In genomic region chrX:54923376-54923775, GRCh38 we compare ENCODE assay signal across 22 cellular contexts. TPM values are rescaled to one million over a fixed set of nuclear protein-coding genes. Genes with fewer than 3 reads are reported as not detected.
DNase-seq lines count a peak whose midpoint lies in the region; ATAC-seq, FAIRE-seq and TF ChIP-seq lines count a peak whose summit lies in the region.
"Had no signal": no experiment of that assay in that cellular context is flagged by ENCODE, and none has a peak within 500 bp of the region (broad histone marks: within the 10 kb centered on the region; RNA-seq: fewer than 3 reads in every experiment).

No MANE protein-coding gene starts in this region.

- no peak for FAIRE-seq in HepG2 (lab: Jason Lieb, UNC)
- FAIRE-seq: A549, D721Med, G401.6, GM12891, GM18507 had no signal

- H3K36me3 Mint-ChIP-seq in neural crest cell (ENCODE audit: low read depth), result peaks cover 19% of the 10 kb centered on the region
- H3K36me3 Mint-ChIP-seq: CD8-positive, alpha-beta T cell had no signal

- H3K4me1 Mint-ChIP-seq in neural crest cell, result peaks cover 6% of the 10 kb centered on the region

- H3K9me3 ChIP-seq in HepG2 (ENCODE audit: low read length) (no peaks in the 10 kb centered on the region), right lobe of liver (no peaks in the 10 kb centered on the region)
- H3K9me3 ChIP-seq: A549, Caco-2 had no signal

- TF ChIP-seq CTCF in HepG2 (CRISPR knock-in tag; IDR thresholded peaks at IDR 0.05) (no peak), right lobe of liver (IDR thresholded peaks at IDR 0.05) (no peak), neural crest cell (conservative IDR thresholded peaks at IDR 0.05) (no peak), GM20000 (IDR thresholded peaks at IDR 0.05; ENCODE audit: extremely low read depth, missing control alignments) (no peak)

- no peak overlapping the region for H3K9ac ChIP-seq in HepG2 (ENCODE audit: insufficient read depth, low read depth, low read length)
- H3K9ac ChIP-seq: BLaER1 treated with 17β-estradiol and CSF1 and Interleukin-3, amounts not matched to agents 10 nM and 100 nM had no signal

- TF ChIP-seq EP300 in HepG2 (IDR thresholded peaks at IDR 0.05; ENCODE audit: low read depth in 2 of 2, low read length in 2 of 2) (no peak), HepG2 (CRISPR knock-in tag; IDR thresholded peaks at IDR 0.05; ENCODE audit: borderline replicate concordance) (no peak)

- H2AFZ ChIP-seq in HepG2 (ENCODE audit: low read length), result no peak overlapping the region

- CTCF ChIA-PET in HepG2 (lab: Yijun Ruan, JAX; ENCODE audit: low intra/inter-chr PET ratio, low total read pairs), result no interaction called here

- peak overlapping the region; percentile 42 for H3K4me3 Mint-ChIP-seq in neural crest cell
- H3K4me3 Mint-ChIP-seq: B cell; CD4-positive, alpha-beta T cell; CD8-positive, alpha-beta T cell had no signal

- WGBS in HepG2 (ENCODE audit: low lambda C conversion rate), result no CpG with 5 or more reads among the region's 7 CpGs
- WGBS in right lobe of liver (ENCODE audit: insufficient coverage, low coverage, low lambda C conversion rate, missing lambda C conversion rate), result 88% methylated on average over 3 of the region's 7 CpGs

- H3K27ac Mint-ChIP-seq in neural crest cell (ENCODE audit: unreplicated experiment), result no peak overlapping the region
- H3K27ac Mint-ChIP-seq: B cell; CD4-positive, alpha-beta T cell; CD8-positive, alpha-beta T cell had no signal

- no peaks in the 10 kb centered on the region for H3K79me2 ChIP-seq in HepG2 (ENCODE audit: insufficient read depth, low read length)

- no peak for DNase-seq in HepG2 (ENCODE audit: low spot score)
- no peak for DNase-seq in right lobe of liver
- peak; percentile 57 for DNase-seq in mesenteric fat pad (ENCODE audit: low spot score)
- DNase-seq in neural crest cell (ENCODE audit: low read depth, low spot score), result no peak
- no peak for DNase-seq in NCI-H69 (lab: John Stamatoyannopoulos, UW)
- no peak for DNase-seq in GM20000 (ENCODE audit: low spot score)
- DNase-seq: AML-193; Caco-2; Calu3; CD4-positive, alpha-beta T cell; CD8-positive, alpha-beta T cell; DMS79 treated with DMSO at 0.1 percent for 48 hours; GF-D8 had no signal

- intact Hi-C loops in HepG2 (cut with micrococcal nuclease; ENCODE audit: unreplicated experiment) (no loop called here), right lobe of liver (cut with DNase I) (no loop called here)

- H3K36me3 ChIP-seq in HepG2 (replicated peaks in 1 of 2; ENCODE audit: control insufficient read depth in 1 of 2, insufficient read depth in 2 of 2, low read length in 2 of 2) (peaks cover 0 to 3% of the 10 kb centered on the region in 2 experiments; a peak in 2 of 5 replicates), right lobe of liver (no peaks in the 10 kb centered on the region)
- H3K36me3 ChIP-seq: BLaER1 treated with 17β-estradiol and CSF1 and Interleukin-3, amounts not matched to agents 10 nM and 100 nM had no signal

- POLR2A ChIA-PET in HepG2 (lab: Yijun Ruan, JAX), result no interaction called here

- H3K27ac ChIP-seq in HepG2 (ENCODE audit: extremely low read length, insufficient read depth, low read length) (no peak overlapping the region), right lobe of liver (no peak overlapping the region)
- H3K27ac ChIP-seq: 22Rv1; A549; BLaER1 treated with 17β-estradiol and CSF1 and Interleukin-3, amounts not matched to agents 10 nM and 100 nM; C4-2B had no signal

- TF ChIP-seq POLR2A in HepG2 (IDR thresholded peaks at IDR 0.05; ENCODE audit: insufficient read depth in 1 of 2, low read depth in 2 of 2, low read length in 2 of 2) (no peak), right lobe of liver (IDR thresholded peaks at IDR 0.05) (no peak)

- H3K27me3 ChIP-seq in HepG2 (ENCODE audit: control insufficient read depth in 1 of 2, insufficient read depth in 2 of 2, low read length in 2 of 2) (no peaks in the 10 kb centered on the region; a peak in 1 of 5 replicates), right lobe of liver (peaks cover 0 to 4% of the 10 kb centered on the region in 2 donors)

- H4K20me1 ChIP-seq in HepG2 (ENCODE audit: insufficient read depth, low read length), result no peaks in the 10 kb centered on the region
- H4K20me1 ChIP-seq: BLaER1 treated with 17β-estradiol and CSF1 and Interleukin-3, amounts not matched to agents 10 nM and 100 nM had no signal

- no peaks in the 10 kb centered on the region for H3K27me3 Mint-ChIP-seq in neural crest cell (ENCODE audit: low read depth)
- H3K27me3 Mint-ChIP-seq: B cell; CD4-positive, alpha-beta T cell had no signal

- H3K4me3 ChIP-seq in HepG2 (replicated peaks in 1 of 3; ENCODE audit: insufficient read depth in 1 of 3, low read depth in 2 of 3, low read length in 3 of 3) (no peak overlapping the region), right lobe of liver (no peak overlapping the region)
- H3K4me3 ChIP-seq: A549; BLaER1 treated with 17β-estradiol and CSF1 and Interleukin-3, amounts not matched to agents 10 nM and 100 nM had no signal

- no peaks in the 10 kb centered on the region for H3K4me1 ChIP-seq in HepG2 (ENCODE audit: insufficient read depth, low read length)
- no peaks in the 10 kb centered on the region for H3K4me1 ChIP-seq in right lobe of liver
- H3K4me1 ChIP-seq: A549, Caco-2 had no signal

- TSS peak; percentile 46 for BruUV-seq in HepG2 (replicated peaks; lab: Mats Ljungman, UMichigan)

- TF ChIP-seq RAD21 in HepG2 (CRISPR knock-in tag; IDR thresholded peaks at IDR 0.05), result no peak

- H3K4me2 ChIP-seq in HepG2 (ENCODE audit: low read depth, low read length), result no peak overlapping the region
- H3K4me2 ChIP-seq: A549; BLaER1 treated with 17β-estradiol and CSF1 and Interleukin-3, amounts not matched to agents 10 nM and 100 nM had no signal

- in situ Hi-C loops in HepG2 (cut with HindIII; ENCODE audit: extremely low pct_ligation_motif_present, low pct_unique_long_range_greater_than_20kb), result no loop called here

- ATAC-seq in HepG2, result no peak
- ATAC-seq in right lobe of liver, result no peak
- ATAC-seq: A549; CD8-positive, alpha-beta T cell had no signal

- peaks cover 4% of the 10 kb centered on the region for H3K9me3 Mint-ChIP-seq in neural crest cell
- H3K9me3 Mint-ChIP-seq: CD4-positive, alpha-beta T cell; CD8-positive, alpha-beta T cell had no signal

TF ChIP-seq in HepG2, 621 proteins besides CTCF, POLR2A, EP300 and RAD21:
- TF ChIP-seq MAZ (IDR thresholded peaks at IDR 0.05; ENCODE audit: borderline replicate concordance, low read depth, low read length) (no peak), MAZ (CRISPR knock-in tag; IDR thresholded peaks at IDR 0.05; ENCODE audit: low read depth) (no peak), ZNF513 (CRISPR knock-in tag; conservative IDR thresholded peaks at IDR 0.05) (no peak)

RNA-seq across cellular contexts. Expression of gene TRO, which starts 2.8 kb away (rescaled TPM):
- total RNA-seq in HepG2 (2016; rRNA removed; fragmentation: Illumina TruSeq; extraction: Trizol) (7.5 and 13.8 TPM in 2 replicates), right lobe of liver (1 to 10 TPM in 1 of 6 experiments, under 1 TPM in 5; 0.06 to 1.4 (median 0.49) TPM), mesenteric fat pad (3.9 TPM), neural crest cell (106 and 120 TPM in 2 replicates)
- 0.71 and 1.3 TPM in 2 replicates for total RNA-seq in HepG2 (2016; cell fraction: cytosol; rRNA removed; fragmentation: Illumina TruSeq; extraction: Trizol; ENCODE audit: low read depth)
- total RNA-seq in HepG2 (2016; cell fraction: insoluble cytoplasmic fraction; rRNA removed; fragmentation: Illumina TruSeq; extraction: Trizol), result 7.0 and 14.8 TPM in 2 replicates
- 1.6 and 1.8 TPM in 2 replicates for total RNA-seq in HepG2 (2016; cell fraction: membrane; rRNA removed; fragmentation: Illumina TruSeq; extraction: Trizol)
- total RNA-seq in HepG2 (2016; cell fraction: nucleus; rRNA removed; fragmentation: Illumina TruSeq; extraction: Trizol), result 20.8 and 22.3 TPM in 2 replicates
- 25.4 and 36.3 TPM in 2 replicates for polyA plus RNA-seq in HepG2 (2011; rRNA removed)
- polyA plus RNA-seq in HepG2 (2011; cell fraction: cytosol; rRNA removed), result 11.4 and 14.3 TPM in 2 replicates
- polyA plus RNA-seq in HepG2 (2011; cell fraction: nucleus; rRNA removed), result 189 and 210 TPM in 2 replicates
- 13.1 and 14.2 TPM in 2 replicates for polyA plus RNA-seq in HepG2 (2012)
- 0.34 and 0.37 TPM in 2 replicates for polyA plus RNA-seq in HepG2 (2016; cell fraction: cytosol; fragmentation: Illumina TruSeq; extraction: Trizol; ENCODE audit: low read depth)
- 3.6 and 5.1 TPM in 2 replicates for polyA plus RNA-seq in HepG2 (2016; cell fraction: insoluble cytoplasmic fraction; fragmentation: Illumina TruSeq; extraction: Trizol; ENCODE audit: low read depth)
- 0.68 and 0.82 TPM in 2 replicates for polyA plus RNA-seq in HepG2 (2016; cell fraction: membrane; fragmentation: Illumina TruSeq; extraction: Trizol; ENCODE audit: low read depth)
- polyA plus RNA-seq in HepG2 (2016; cell fraction: nucleus; fragmentation: Illumina TruSeq; extraction: Trizol; ENCODE audit: insufficient read depth, low read depth), result 56.4 and 60.7 TPM in 2 replicates
- 12.8 TPM in 1 of 2 replicates, not detected in the other for polyA minus RNA-seq in HepG2 (2011; rRNA and poly(A)+ RNA removed; ENCODE audit: low replicate concordance)
- polyA minus RNA-seq in HepG2 (2011; cell fraction: cytosol; rRNA and poly(A)+ RNA removed), result 7.1 and 7.9 TPM in 2 replicates
- polyA minus RNA-seq in HepG2 (2011; cell fraction: nucleus; rRNA and poly(A)+ RNA removed), result 22.1 and 22.8 TPM in 2 replicates
- total RNA-seq: Caco-2, Calu3 had no signal
